In the genomic region with DNA sequence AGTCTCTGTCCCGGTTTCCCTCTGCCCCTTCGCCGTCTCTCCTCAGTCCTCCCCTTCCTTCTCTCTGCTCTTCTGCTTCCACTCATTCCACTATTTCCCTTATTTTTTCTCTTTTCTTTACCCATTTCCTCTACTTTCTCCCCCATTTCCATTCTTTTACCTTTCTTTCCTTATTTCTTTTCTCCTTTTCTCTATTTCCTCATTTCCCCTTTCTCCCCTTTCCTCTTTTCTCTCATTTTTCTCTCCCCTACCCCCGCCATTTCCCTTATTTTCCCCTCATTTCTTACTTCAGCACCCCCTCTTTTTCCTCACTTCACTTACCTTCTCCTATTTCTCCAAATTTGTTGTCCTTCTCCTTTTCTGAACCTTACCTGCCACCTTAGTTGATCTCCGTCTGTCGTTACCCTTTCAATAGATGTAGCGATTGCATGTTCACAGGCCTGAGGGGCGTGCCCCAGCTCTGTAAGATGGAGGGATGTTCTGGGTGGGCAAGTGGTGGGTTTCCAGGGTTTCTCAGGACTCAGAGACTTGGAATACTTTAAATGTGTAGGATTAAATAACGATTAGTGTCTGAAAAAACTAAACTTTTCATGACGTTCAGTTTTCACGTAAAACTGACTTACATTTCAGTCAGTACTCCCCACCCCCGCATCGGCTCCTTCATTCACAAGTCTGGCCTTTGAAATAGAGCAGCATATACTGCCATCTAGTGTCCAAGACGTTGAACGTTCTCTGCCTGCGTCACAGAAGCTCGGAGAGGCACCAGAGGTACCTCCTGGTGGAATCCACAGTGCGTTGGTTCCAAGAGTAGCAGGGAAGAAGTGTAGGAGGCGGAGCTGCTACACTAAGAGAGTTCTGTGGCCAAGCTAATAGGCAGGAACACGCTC, we compare ENCODE assay signal across 1 cellular context.
A peak's percentile ranks its signal among the peaks of the same experiment; 100 is the strongest.
TF ChIP-seq lines count a peak whose summit lies in the region.

No MANE protein-coding gene starts in this region.

TF ChIP-seq in HepG2, 621 proteins besides CTCF, POLR2A, EP300 and RAD21:
- TF ChIP-seq CREB1 (IDR thresholded peaks at IDR 0.05): no peak
- TF ChIP-seq CREB1 (CRISPR knock-in tag; IDR thresholded peaks at IDR 0.05): peak; percentile 45; the same call in 1 of the 2 replicates
- TF ChIP-seq SMC3 (IDR thresholded peaks at IDR 0.05; ENCODE audit: low read length): peak; percentile 50; the same call in 1 of the 2 replicates
- TF ChIP-seq ZFP36 (IDR thresholded peaks at IDR 0.05; ENCODE audit: borderline replicate concordance, low read depth, low read length, partially characterized antibody): no peak
- TF ChIP-seq, protein P1, sequence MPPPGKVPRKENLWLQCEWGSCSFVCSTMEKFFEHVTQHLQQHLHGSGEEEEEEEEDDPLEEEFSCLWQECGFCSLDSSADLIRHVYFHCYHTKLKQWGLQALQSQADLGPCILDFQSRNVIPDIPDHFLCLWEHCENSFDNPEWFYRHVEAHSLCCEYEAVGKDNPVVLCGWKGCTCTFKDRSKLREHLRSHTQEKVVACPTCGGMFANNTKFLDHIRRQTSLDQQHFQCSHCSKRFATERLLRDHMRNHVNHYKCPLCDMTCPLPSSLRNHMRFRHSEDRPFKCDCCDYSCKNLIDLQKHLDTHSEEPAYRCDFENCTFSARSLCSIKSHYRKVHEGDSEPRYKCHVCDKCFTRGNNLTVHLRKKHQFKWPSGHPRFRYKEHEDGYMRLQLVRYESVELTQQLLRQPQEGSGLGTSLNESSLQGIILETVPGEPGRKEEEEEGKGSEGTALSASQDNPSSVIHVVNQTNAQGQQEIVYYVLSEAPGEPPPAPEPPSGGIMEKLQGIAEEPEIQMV (CRISPR knock-in tag; IDR thresholded peaks at IDR 0.05; ENCODE audit: low read depth): no peak
- TF ChIP-seq STAG1 (CRISPR knock-in tag; IDR thresholded peaks at IDR 0.05): peak; percentile 70
- TF ChIP-seq, protein P2, sequence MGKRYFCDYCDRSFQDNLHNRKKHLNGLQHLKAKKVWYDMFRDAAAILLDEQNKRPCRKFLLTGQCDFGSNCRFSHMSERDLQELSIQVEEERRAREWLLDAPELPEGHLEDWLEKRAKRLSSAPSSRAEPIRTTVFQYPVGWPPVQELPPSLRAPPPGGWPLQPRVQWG (CRISPR knock-in tag; IDR thresholded peaks at IDR 0.05; ENCODE audit: borderline replicate concordance, low read depth): no peak
- no peak for TF ChIP-seq TP53 (CRISPR knock-in tag; conservative IDR thresholded peaks at IDR 0.05)
- TF ChIP-seq, protein P3, sequence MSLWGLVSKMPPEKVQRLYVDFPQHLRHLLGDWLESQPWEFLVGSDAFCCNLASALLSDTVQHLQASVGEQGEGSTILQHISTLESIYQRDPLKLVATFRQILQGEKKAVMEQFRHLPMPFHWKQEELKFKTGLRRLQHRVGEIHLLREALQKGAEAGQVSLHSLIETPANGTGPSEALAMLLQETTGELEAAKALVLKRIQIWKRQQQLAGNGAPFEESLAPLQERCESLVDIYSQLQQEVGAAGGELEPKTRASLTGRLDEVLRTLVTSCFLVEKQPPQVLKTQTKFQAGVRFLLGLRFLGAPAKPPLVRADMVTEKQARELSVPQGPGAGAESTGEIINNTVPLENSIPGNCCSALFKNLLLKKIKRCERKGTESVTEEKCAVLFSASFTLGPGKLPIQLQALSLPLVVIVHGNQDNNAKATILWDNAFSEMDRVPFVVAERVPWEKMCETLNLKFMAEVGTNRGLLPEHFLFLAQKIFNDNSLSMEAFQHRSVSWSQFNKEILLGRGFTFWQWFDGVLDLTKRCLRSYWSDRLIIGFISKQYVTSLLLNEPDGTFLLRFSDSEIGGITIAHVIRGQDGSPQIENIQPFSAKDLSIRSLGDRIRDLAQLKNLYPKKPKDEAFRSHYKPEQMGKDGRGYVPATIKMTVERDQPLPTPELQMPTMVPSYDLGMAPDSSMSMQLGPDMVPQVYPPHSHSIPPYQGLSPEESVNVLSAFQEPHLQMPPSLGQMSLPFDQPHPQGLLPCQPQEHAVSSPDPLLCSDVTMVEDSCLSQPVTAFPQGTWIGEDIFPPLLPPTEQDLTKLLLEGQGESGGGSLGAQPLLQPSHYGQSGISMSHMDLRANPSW (CRISPR knock-in tag; IDR thresholded peaks at IDR 0.05; ENCODE audit: borderline replicate concordance): no peak
- no peak for TF ChIP-seq ZFP90 (CRISPR knock-in tag; IDR thresholded peaks at IDR 0.05; ENCODE audit: borderline replicate concordance)
- no peak for TF ChIP-seq ATAD3A (CRISPR knock-in tag; IDR thresholded peaks at IDR 0.05)
- TF ChIP-seq SMYD3 (CRISPR knock-in tag; IDR thresholded peaks at IDR 0.05): no peak
- TF ChIP-seq ZIK1 (CRISPR knock-in tag; IDR thresholded peaks at IDR 0.05; ENCODE audit: borderline replicate concordance, low read depth): no peak
TF ChIP-seq in HepG2: peak in this region for 3.
